ENCODE assay signal across 13 cellular contexts in the genomic region with DNA sequence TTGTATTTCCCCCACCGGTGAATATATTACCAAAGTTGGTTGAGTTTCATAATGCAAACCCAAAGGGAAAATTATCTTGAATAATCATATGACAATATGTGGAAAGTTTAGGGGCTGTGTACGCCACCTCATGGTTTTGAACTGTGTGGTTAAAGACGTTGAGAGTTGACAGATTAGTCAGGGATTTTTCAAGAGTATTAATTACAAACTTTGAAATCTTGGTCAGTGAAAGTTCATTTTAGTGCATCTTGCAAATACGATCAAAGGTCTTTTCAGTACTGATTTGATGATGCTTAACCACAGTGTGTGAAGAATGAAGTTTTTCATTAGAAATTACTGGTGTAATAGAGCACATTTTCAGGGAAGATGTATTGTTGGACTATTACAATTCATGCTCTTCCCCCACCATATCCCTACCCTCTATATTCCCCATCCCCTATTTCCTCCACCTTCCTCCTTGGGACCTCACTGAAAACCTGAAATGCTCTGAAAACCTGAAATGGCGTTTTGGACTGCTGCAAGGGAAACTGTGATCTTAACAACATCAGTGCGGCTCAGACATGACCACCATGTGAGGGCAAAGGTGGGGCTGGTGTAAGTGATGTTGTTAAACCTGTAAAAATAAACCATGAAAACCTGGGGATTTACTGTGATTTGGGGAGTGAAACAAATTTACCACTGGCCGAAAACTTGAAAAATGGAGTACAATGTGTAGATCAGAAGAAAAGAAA. TPM values are rescaled to one million over a fixed set of nuclear protein-coding genes. Genes with fewer than 3 reads are reported as not detected.
DNase-seq lines count a peak whose midpoint lies in the region; ATAC-seq and TF ChIP-seq lines count a peak whose summit lies in the region.
"Had no signal": no experiment of that assay in that cellular context is flagged by ENCODE, and none has a peak within 500 bp of the region (broad histone marks: within the 10 kb centered on the region; RNA-seq: fewer than 3 reads in every experiment).

No MANE protein-coding gene starts in this region.

- no peak for DNase-seq in activated T-cell treated with anti-CD3 and anti-CD28 coated beads, Interleukin-2, amount 50 U/mL, for 24 hours
- DNase-seq in activated T-cell treated with anti-CD3 and anti-CD28 coated beads for 4 hours (no peak), midbrain (lab: John Stamatoyannopoulos, UW) (no peak), gastrocnemius medialis (no peak)
- peak; percentile 61 for DNase-seq in stimulated activated CD4-positive, alpha-beta T cell treated with anti-CD3 and anti-CD28 coated beads, Interleukin-4, amount 100 ng/mL, for 24 hours
- DNase-seq: NK-92 treated with Interleukin-12 subunit alpha and Interleukin-12 subunit beta, amount 100 ng/mL, for 24 hours had no signal

- peaks cover 37% of the 10 kb centered on the region for H3K4me1 ChIP-seq in OCI-LY3 (ENCODE audit: low read length)
- peaks cover 18 to 19% of the 10 kb centered on the region in 2 donors for H3K4me1 ChIP-seq in gastrocnemius medialis

- peak overlapping the region; percentile 67 for H3K4me2 ChIP-seq in OCI-LY3 (ENCODE audit: low read length)

- H3K9ac ChIP-seq in OCI-LY3 (ENCODE audit: low read length) = no peak overlapping the region
- H3K9ac ChIP-seq: GM23248 had no signal

- H3K36me3 ChIP-seq in OCI-LY3 (replicated peaks; ENCODE audit: low read depth, low read length) = no peaks in the 10 kb centered on the region
- no peaks in the 10 kb centered on the region for H3K36me3 ChIP-seq in gastrocnemius medialis
- H3K36me3 ChIP-seq: vagina had no signal

- H3K9me3 ChIP-seq in OCI-LY3 (ENCODE audit: insufficient read depth, low read length) = peaks cover 11% of the 10 kb centered on the region; the same call in 1 of the 2 replicates
- H3K9me3 ChIP-seq in gastrocnemius medialis = no peaks in the 10 kb centered on the region
- H3K9me3 ChIP-seq: vagina had no signal

- no peak for TF ChIP-seq POLR2A in gastrocnemius medialis (IDR thresholded peaks at IDR 0.05)

- H3K27me3 ChIP-seq in OCI-LY3 (ENCODE audit: low read depth, low read length) (peaks cover 72% of the 10 kb centered on the region), gastrocnemius medialis (peaks cover 0 to 5% (median 0%) of the 10 kb centered on the region in 3 donors)
- H3K27me3 ChIP-seq: vagina had no signal

- no peaks in the 10 kb centered on the region for H3K9me3 Mint-ChIP-seq in activated T-cell treated with anti-CD3 and anti-CD28 coated beads, Interleukin-2, amount 50 U/mL, for 24 hours
- H3K9me3 Mint-ChIP-seq: activated B cell treated with CpG ODN at 0.5 μM for 24 hours; dendritic cell treated with granulocyte-macrophage colony-stimulating factor and Interleukin-4, amounts not matched to agents 40 ng/mL and 50 ng/mL, for 4 days had no signal

- peak overlapping the region; percentile 50 for H3K4me3 ChIP-seq in OCI-LY3 (ENCODE audit: low read length)
- H3K4me3 ChIP-seq in gastrocnemius medialis = no peak overlapping the region

- intact Hi-C loops in gastrocnemius medialis (cut with DNase I; ENCODE audit: low total_unique reads) = no loop called here

- in situ Hi-C loops in gastrocnemius medialis (cut with MboI; ENCODE audit: low sequenced_read_pairs in 4 of 4) = loop anchor here (10.0 to 25.0 kb wide), 3 partner anchors 571 to 596 kb away; no protein-coding TSS in a partner anchor

- peak overlapping the region; percentile 90 for H3K27ac Mint-ChIP-seq in activated T-cell treated with anti-CD3 and anti-CD28 coated beads, Interleukin-2, amount 50 U/mL, for 24 hours

- H2AFZ ChIP-seq in OCI-LY3 (ENCODE audit: low read depth, low read length) = no peak overlapping the region

- peak overlapping the region; percentile 82 for H3K4me3 Mint-ChIP-seq in activated T-cell treated with anti-CD3 and anti-CD28 coated beads, Interleukin-2, amount 50 U/mL, for 24 hours

- H3K27ac ChIP-seq in OCI-LY3 (ENCODE audit: low read length) = peak overlapping the region; percentile 1; the same call in 1 of the 2 replicates
- H3K27ac ChIP-seq in gastrocnemius medialis = no peak overlapping the region
- H3K27ac ChIP-seq: GM23248, vagina had no signal

- H3K79me2 ChIP-seq in OCI-LY3 (ENCODE audit: low read length) = peaks cover 2% of the 10 kb centered on the region

- peak; percentile 31 for TF ChIP-seq CTCF in OCI-LY3 (IDR thresholded peaks at IDR 0.05; ENCODE audit: low read depth, low read length)
- TF ChIP-seq CTCF in gastrocnemius medialis (IDR thresholded peaks at IDR 0.05 in 4 of 5, conservative IDR thresholded peaks at IDR 0.05 in 1 of 5) = no peak

- peaks cover 58% of the 10 kb centered on the region for H3K27me3 Mint-ChIP-seq in activated T-cell treated with anti-CD3 and anti-CD28 coated beads, Interleukin-2, amount 50 U/mL, for 24 hours

- peaks cover 29% of the 10 kb centered on the region for H4K20me1 ChIP-seq in OCI-LY3 (ENCODE audit: insufficient read depth, low read length)

- H3K36me3 Mint-ChIP-seq in activated T-cell treated with anti-CD3 and anti-CD28 coated beads, Interleukin-2, amount 50 U/mL, for 24 hours (ENCODE audit: low read depth) = peaks cover 4% of the 10 kb centered on the region

- peaks cover 58% of the 10 kb centered on the region for H3K4me1 Mint-ChIP-seq in activated T-cell treated with anti-CD3 and anti-CD28 coated beads, Interleukin-2, amount 50 U/mL, for 24 hours (ENCODE audit: low read depth)

- ATAC-seq in GM21423 (IDR thresholded peaks at IDR 0.05; ENCODE audit: unreplicated experiment) (peak; percentile 18), GM21381 (IDR thresholded peaks at IDR 0.05; ENCODE audit: unreplicated experiment) (no peak), gastrocnemius medialis (no peak)

RNA-seq across cellular contexts. Expression of gene BCL2L11, which starts 4.5 kb away (rescaled TPM):
- total RNA-seq in gastrocnemius medialis = 10 to 100 TPM in 2 of 4 donors, 1 to 10 TPM in 2; 4.8 to 18.8 (median 13.7) TPM
